ENCODE assay signal across 9 cellular contexts in the genomic region with DNA sequence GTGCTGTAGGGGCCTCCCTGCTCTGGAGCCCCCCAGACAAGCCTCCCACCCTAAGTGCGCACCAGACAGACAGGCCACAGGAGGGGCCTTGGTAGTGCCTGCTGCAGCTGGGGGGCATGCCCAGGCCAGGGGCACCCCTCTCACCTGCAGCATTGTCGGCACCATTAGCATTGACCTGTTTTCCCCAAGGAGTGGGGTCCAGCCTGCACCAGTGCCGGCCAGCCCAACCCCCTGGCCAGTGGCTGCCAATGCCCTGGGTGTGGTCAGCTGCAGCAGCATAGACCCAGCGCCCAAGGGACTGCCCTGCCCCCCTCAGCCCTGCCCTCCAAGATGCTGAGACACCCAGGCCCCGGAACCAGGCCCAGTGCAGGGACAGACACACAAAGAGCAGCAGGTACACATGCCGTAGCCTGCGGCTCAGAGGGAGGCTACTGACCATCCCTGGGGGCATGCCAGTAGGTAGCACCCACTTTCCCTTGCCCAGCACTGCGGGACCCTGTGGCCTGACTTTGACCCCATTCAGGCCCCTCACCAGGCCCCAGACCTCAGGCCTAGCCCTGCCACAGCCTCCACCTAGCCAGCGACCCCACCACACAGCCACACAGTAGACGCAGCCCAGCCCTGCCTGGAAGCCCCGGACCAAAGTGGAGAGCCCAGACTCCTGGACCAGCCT. TPM values are rescaled to one million over a fixed set of nuclear protein-coding genes. Genes with fewer than 3 reads are reported as not detected.
DNase-seq lines count a peak whose midpoint lies in the region; ATAC-seq lines count a peak whose summit lies in the region.
"Had no signal": no experiment of that assay in that cellular context is flagged by ENCODE, and none has a peak within 500 bp of the region (broad histone marks: within the 10 kb centered on the region; RNA-seq: fewer than 3 reads in every experiment).

No MANE protein-coding gene starts in this region.

- H3K4me3 ChIP-seq in ectodermal cell (ENCODE audit: insufficient read depth, low read depth, low read length) (peak overlapping the region; percentile 33), muscle layer of colon (ENCODE audit: low read depth in 1 of 2, low read length in 2 of 2) (peak overlapping the region; percentile 58 to 68)

- peaks cover 53% of the 10 kb centered on the region for H3K27me3 ChIP-seq in ectodermal cell (ENCODE audit: control insufficient read depth, insufficient read depth, low read length, poor library complexity, severe bottlenecking)
- no peaks in the 10 kb centered on the region for H3K27me3 ChIP-seq in muscle layer of colon (ENCODE audit: control insufficient read depth in 1 of 2, insufficient read depth in 2 of 2, low read length in 2 of 2)

- no peaks in the 10 kb centered on the region for H3K36me3 ChIP-seq in ectodermal cell (ENCODE audit: control insufficient read depth, insufficient read depth, low read length)
- H3K36me3 ChIP-seq in muscle layer of colon (ENCODE audit: insufficient read depth, low read length) = no peaks in the 10 kb centered on the region

- H3K4me1 Mint-ChIP-seq in stimulated activated naive CD8-positive, alpha-beta T cell treated with anti-CD3 and anti-CD28 coated beads, Interleukin-15, Interleukin-2, amounts not matched to agents 100 ng/mL and 50 ng/mL, for 24 hours (ENCODE audit: low read depth) = peaks cover 13% of the 10 kb centered on the region

- H3K4me1 ChIP-seq in ectodermal cell (ENCODE audit: control insufficient read depth, insufficient read depth, low read length) = peaks cover 17% of the 10 kb centered on the region
- H3K4me1 ChIP-seq in muscle layer of colon (ENCODE audit: insufficient read depth, low read length) = peaks cover 61% of the 10 kb centered on the region

- peak overlapping the region; percentile 49 for H3K4me3 Mint-ChIP-seq in stimulated activated naive CD8-positive, alpha-beta T cell treated with anti-CD3 and anti-CD28 coated beads, Interleukin-15, Interleukin-2, amounts not matched to agents 100 ng/mL and 50 ng/mL, for 24 hours

- no peaks in the 10 kb centered on the region for H3K9me3 Mint-ChIP-seq in stimulated activated naive CD8-positive, alpha-beta T cell treated with anti-CD3 and anti-CD28 coated beads, Interleukin-15, Interleukin-2, amounts not matched to agents 100 ng/mL and 50 ng/mL, for 24 hours

- H3K9me3 ChIP-seq in ectodermal cell (ENCODE audit: control insufficient read depth, low read length) (no peaks in the 10 kb centered on the region), muscle layer of colon (ENCODE audit: low read length) (no peaks in the 10 kb centered on the region)

- 74 to 76% methylated on average over 11 of the region's 11 CpGs for WGBS in ectodermal cell, 2 experiments

- ATAC-seq in stimulated activated naive CD8-positive, alpha-beta T cell treated with anti-CD3 and anti-CD28 coated beads, Interleukin-15, Interleukin-2, amounts not matched to agents 100 U/mL and 50 U/mL, for 24 hours = no peak
- ATAC-seq in GM21447 (IDR thresholded peaks at IDR 0.05; ENCODE audit: unreplicated experiment) = no peak
- no peak for ATAC-seq in HG02763 (IDR thresholded peaks at IDR 0.05; ENCODE audit: unreplicated experiment)

- peak overlapping the region; percentile 39 for H3K9ac ChIP-seq in muscle layer of colon (ENCODE audit: low read length)

- DNase-seq in stimulated activated naive CD8-positive, alpha-beta T cell treated with anti-CD3 and anti-CD28 coated beads, Interleukin-15, Interleukin-2, amounts not matched to agents 100 U/mL and 50 U/mL, for 24 hours = no peak
- DNase-seq in OCI-M2 (lab: John Stamatoyannopoulos, UW; ENCODE audit: unreplicated experiment) = no peak
- DNase-seq in hepatic stellate cell (ENCODE audit: low spot score) = no peak
- DNase-seq: DND-41 had no signal

- H3K27ac Mint-ChIP-seq in stimulated activated naive CD8-positive, alpha-beta T cell treated with anti-CD3 and anti-CD28 coated beads, Interleukin-15, Interleukin-2, amounts not matched to agents 100 ng/mL and 50 ng/mL, for 24 hours = no peak overlapping the region

- no peaks in the 10 kb centered on the region for H3K36me3 Mint-ChIP-seq in stimulated activated naive CD8-positive, alpha-beta T cell treated with anti-CD3 and anti-CD28 coated beads, Interleukin-15, Interleukin-2, amounts not matched to agents 100 ng/mL and 50 ng/mL, for 24 hours (ENCODE audit: low read depth)

- peaks cover 21% of the 10 kb centered on the region for H3K27me3 Mint-ChIP-seq in stimulated activated naive CD8-positive, alpha-beta T cell treated with anti-CD3 and anti-CD28 coated beads, Interleukin-15, Interleukin-2, amounts not matched to agents 100 ng/mL and 50 ng/mL, for 24 hours

- H3K27ac ChIP-seq in ectodermal cell (ENCODE audit: insufficient read depth, low read depth, low read length, poor library complexity, severe bottlenecking) = no peak overlapping the region
- H3K27ac ChIP-seq in muscle layer of colon (ENCODE audit: low read depth, low read length) = peak overlapping the region; percentile 61

RNA-seq across cellular contexts. Expression of a gene that starts 1.0 kb away (rescaled TPM):
- 0.70 TPM for polyA plus RNA-seq in ectodermal cell (2013, experiment 1 of 4)
- 1.0 TPM for polyA plus RNA-seq in ectodermal cell (2013, experiment 2 of 4)
- 0.64 TPM for polyA plus RNA-seq in ectodermal cell (2013, experiment 3 of 4)
- 1.1 TPM for polyA plus RNA-seq in ectodermal cell (2013, experiment 4 of 4)

RNA-seq across cellular contexts. Expression of a gene that starts 8.4 kb away (rescaled TPM):
- 12.3 TPM for polyA plus RNA-seq in ectodermal cell (2013, experiment 1 of 4)
- polyA plus RNA-seq in ectodermal cell (2013, experiment 2 of 4) = 14.8 TPM
- 11.2 TPM for polyA plus RNA-seq in ectodermal cell (2013, experiment 3 of 4)
- polyA plus RNA-seq in ectodermal cell (2013, experiment 4 of 4) = 13.4 TPM

RNA-seq across cellular contexts. Expression of a gene that starts 43.7 kb away (rescaled TPM):
- 69.1 TPM for polyA plus RNA-seq in ectodermal cell (2013, experiment 1 of 4)
- polyA plus RNA-seq in ectodermal cell (2013, experiment 2 of 4) = 64.5 TPM
- 52.9 TPM for polyA plus RNA-seq in ectodermal cell (2013, experiment 3 of 4)
- 53.9 TPM for polyA plus RNA-seq in ectodermal cell (2013, experiment 4 of 4)

RNA-seq across cellular contexts. Expression of a gene that starts 52.5 kb away (rescaled TPM):
- polyA plus RNA-seq in ectodermal cell (2013, experiment 1 of 4) = not detected
- not detected for polyA plus RNA-seq in ectodermal cell (2013, experiment 2 of 4)
- not detected for polyA plus RNA-seq in ectodermal cell (2013, experiment 3 of 4)
- polyA plus RNA-seq in ectodermal cell (2013, experiment 4 of 4) = not detected
